In the genomic region with DNA sequence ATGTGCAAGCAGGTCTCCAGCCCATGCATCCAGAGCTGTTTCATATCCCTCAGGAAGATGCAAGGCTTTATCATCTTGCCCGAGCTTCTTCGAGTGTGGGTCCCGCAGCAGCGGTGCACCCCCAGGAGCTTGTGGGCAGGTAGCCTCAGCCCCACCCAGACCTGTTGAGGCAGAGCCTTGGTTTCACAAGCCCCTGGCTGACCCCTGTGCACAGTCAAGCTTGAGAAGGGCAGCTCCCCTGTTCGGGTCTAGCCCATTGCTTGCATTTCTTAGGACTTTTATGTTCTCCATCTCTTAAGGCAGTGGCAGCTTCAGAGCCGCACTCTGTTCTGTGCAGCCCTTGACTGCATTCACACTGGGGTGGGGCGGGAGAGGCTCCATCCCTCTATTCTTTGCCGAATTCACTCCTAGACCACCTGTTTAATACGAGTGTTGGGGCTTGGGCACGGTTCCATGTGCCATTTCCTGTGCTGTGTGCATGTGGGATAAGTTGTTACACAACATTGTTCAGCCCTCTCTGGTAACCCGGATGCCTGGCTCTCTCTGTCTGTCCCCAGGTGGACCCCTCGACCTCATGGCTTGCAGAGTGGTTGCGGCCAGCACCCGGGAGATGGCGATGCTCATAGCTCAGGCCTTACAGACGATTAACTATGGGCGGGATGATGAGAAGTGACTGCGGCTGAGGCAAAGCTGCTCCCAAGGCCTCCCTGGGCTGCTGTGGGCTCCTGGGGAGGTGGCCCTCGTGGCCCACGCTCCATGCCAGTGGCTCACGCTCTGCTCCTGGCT, we compare ENCODE assay signal across 21 cellular contexts. TPM values are rescaled to one million over a fixed set of nuclear protein-coding genes. Genes with fewer than 3 reads are reported as not detected.
A peak's percentile ranks its signal among the peaks of the same experiment; 100 is the strongest.
DNase-seq lines count a peak whose midpoint lies in the region; ATAC-seq and TF ChIP-seq lines count a peak whose summit lies in the region.
"Had no signal": no experiment of that assay in that cellular context is flagged by ENCODE, and none has a peak within 500 bp of the region (broad histone marks: within the 10 kb centered on the region; RNA-seq: fewer than 3 reads in every experiment).

No MANE protein-coding gene starts in this region.

- 74 to 84% methylated on average over 19 to 21 of the region's 21 CpGs for WGBS in body of pancreas, 2 donors

- peaks cover 0 to 19% (median 0%) of the 10 kb centered on the region in 11 experiments; a peak in 5 of 22 replicates for H4K20me1 ChIP-seq in BLaER1 treated with 17β-estradiol and CSF1 and Interleukin-3, amounts not matched to agents 10 nM and 100 nM

- H3K4me3 ChIP-seq in BLaER1 treated with 17β-estradiol and CSF1 and Interleukin-3, amounts not matched to agents 10 nM and 100 nM = no peak overlapping the region
- no peak overlapping the region for H3K4me3 ChIP-seq in body of pancreas
- H3K4me3 ChIP-seq: GM12878 had no signal

- intact Hi-C loops in body of pancreas (cut with DNase I) = no loop called here
- intact Hi-C loops in sciatic nerve (cut with DNase I) = no loop called here

- ATAC-seq in body of pancreas (no peak), sciatic nerve (no peak), GM18520 (IDR thresholded peaks at IDR 0.05; ENCODE audit: unreplicated experiment) (no peak)
- ATAC-seq: GM12878, HepG2 had no signal

- peak overlapping the region in 8 of 11 experiments; percentile 33 to 63 (median 48); a peak in 15 of 22 replicates for H3K4me2 ChIP-seq in BLaER1 treated with 17β-estradiol and CSF1 and Interleukin-3, amounts not matched to agents 10 nM and 100 nM

- no peak for TF ChIP-seq CTCF in body of pancreas (IDR thresholded peaks at IDR 0.05)

- TF ChIP-seq POLR2A in body of pancreas (IDR thresholded peaks at IDR 0.05) = no peak

- DNase-seq in body of pancreas (no peak), mesenteric fat pad (ENCODE audit: low spot score) (peak; percentile 72), sciatic nerve (ENCODE audit: low spot score) (peak; percentile 45), UCSD-AML1 (lab: John Stamatoyannopoulos, UW; ENCODE audit: unreplicated experiment) (no peak), HuH-7 (ENCODE audit: low spot score) (no peak)
- no peak for DNase-seq in activated naive CD4-positive, alpha-beta T cell treated with anti-CD3 and anti-CD28 coated beads, Interleukin-2, amount 50 U/mL, for 16 hours
- DNase-seq: DMS79; H7; KBM-7; MM.1S; NCI-H1092; NCI-H1436; NCI-H1930; NCI-H510A; NCI-H748 treated with DMSO at 0.1 percent for 48 hours; NK-92 treated with Interleukin-12 subunit alpha and Interleukin-12 subunit beta, amount 100 ng/mL, for 24 hours; SIG-M5 had no signal

- no peaks in the 10 kb centered on the region for H3K27me3 ChIP-seq in BLaER1 treated with 17β-estradiol and CSF1 and Interleukin-3, amounts not matched to agents 10 nM and 100 nM
- H3K27me3 ChIP-seq in body of pancreas = no peaks in the 10 kb centered on the region

- peak overlapping the region in 4 of 11 experiments; percentile 19 to 46 (median 23); a peak in 5 of 22 replicates for H3K27ac ChIP-seq in BLaER1 treated with 17β-estradiol and CSF1 and Interleukin-3, amounts not matched to agents 10 nM and 100 nM
- H3K27ac ChIP-seq in body of pancreas = peak overlapping the region in 3 of 4 donors; percentile 31 to 93 (median 50)

- no peaks in the 10 kb centered on the region for H3K9me3 ChIP-seq in BLaER1 treated with 17β-estradiol and CSF1 and Interleukin-3, amounts not matched to agents 10 nM and 100 nM (replicated peaks in 1 of 11)
- H3K9me3 ChIP-seq in body of pancreas = no peaks in the 10 kb centered on the region

- no peak overlapping the region; a peak in 2 of 22 replicates for H3K9ac ChIP-seq in BLaER1 treated with 17β-estradiol and CSF1 and Interleukin-3, amounts not matched to agents 10 nM and 100 nM

- peaks cover 7 to 69% (median 39%) of the 10 kb centered on the region in 11 experiments; a peak in 16 of 22 replicates for H3K36me3 ChIP-seq in BLaER1 treated with 17β-estradiol and CSF1 and Interleukin-3, amounts not matched to agents 10 nM and 100 nM
- peaks cover 0 to 12% of the 10 kb centered on the region in 2 donors for H3K36me3 ChIP-seq in body of pancreas (replicated peaks in 1 of 2; ENCODE audit: insufficient read depth in 1 of 2, low read depth in 2 of 2)

- peaks cover 27 to 53% (median 37%) of the 10 kb centered on the region in 10 experiments for H3K4me1 ChIP-seq in BLaER1 treated with 17β-estradiol and CSF1 and Interleukin-3, amounts not matched to agents 10 nM and 100 nM
- H3K4me1 ChIP-seq in body of pancreas = peaks cover 49% of the 10 kb centered on the region

RNA-seq across cellular contexts. Expression of a gene that starts 48.7 kb away (rescaled TPM):
- total RNA-seq in body of pancreas = 100 to 1,000 TPM; 269 to 446 TPM
- 31.8 TPM for total RNA-seq in mesenteric fat pad
- total RNA-seq in sciatic nerve = 15.8 TPM

Comparison
In these comparisons a context has a peak if more than half of its experiments do, and no peak if none do; other contexts are left out.
1. DNase-seq: peak in mesenteric fat pad (single experiment) and sciatic nerve (single experiment); none in body of pancreas (0 of 4), UCSD-AML1 (single experiment), HuH-7 (single experiment) and activated naive CD4-positive, alpha-beta T cell treated with anti-CD3 and anti-CD28 coated beads, Interleukin-2, amount 50 U/mL, for 16 hours (single experiment).